ENCODE assay signal across 12 cellular contexts in the genomic region with DNA sequence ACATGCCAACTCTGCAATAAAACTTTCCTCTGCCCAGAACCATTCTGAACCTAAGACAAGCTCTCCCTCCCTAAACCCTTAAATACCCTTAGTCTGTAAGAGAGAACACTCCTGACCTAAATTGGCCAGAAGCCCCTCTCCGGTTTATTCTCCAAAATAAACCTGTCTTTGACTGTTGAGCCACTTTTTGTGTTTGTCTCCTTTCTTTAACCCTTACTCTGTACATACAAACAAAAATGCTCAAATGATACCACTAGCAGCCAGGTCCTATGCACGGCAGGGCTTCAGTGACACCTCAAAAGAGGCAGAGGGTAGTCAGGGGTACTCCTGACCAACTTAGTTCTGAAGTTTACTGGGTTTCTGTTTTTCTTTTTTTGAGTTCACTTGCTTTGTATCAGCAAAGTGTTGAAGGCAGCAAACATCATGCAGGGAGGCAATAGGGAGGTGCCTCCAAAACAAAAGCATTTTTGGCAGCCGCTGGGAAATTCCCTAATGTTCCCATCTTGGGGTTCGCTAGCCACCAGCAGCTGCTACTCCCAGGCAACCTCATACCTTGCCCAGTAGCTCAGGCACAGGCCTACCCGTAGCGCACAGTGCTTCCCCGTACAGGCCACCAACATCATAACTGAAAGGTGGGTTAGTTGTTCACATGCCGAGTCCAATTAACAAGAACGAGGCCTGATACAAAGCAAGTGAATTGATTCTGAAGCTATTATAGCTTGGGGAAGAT.
"Had no signal": no experiment of that assay in that cellular context is flagged by ENCODE, and none has a peak within 500 bp of the region (broad histone marks: within the 10 kb centered on the region; RNA-seq: fewer than 3 reads in every experiment).

No MANE protein-coding gene starts in this region.

- H3K27ac ChIP-seq: thyroid gland, vagina had no signal

- H3K4me3 ChIP-seq: thyroid gland, vagina had no signal

- DNase-seq: activated CD4-positive, alpha-beta T cell treated with anti-CD3 and anti-CD28 coated beads for 4 hours; activated CD8-positive, alpha-beta T cell treated with anti-CD3 and anti-CD28 coated beads for 36 hours; activated gamma-delta T cell; activated T-cell treated with anti-CD3 and anti-CD28 coated beads, Interleukin-2, amount 50 U/mL, for 4 hours; foreskin fibroblast; hypothalamus; mesenchymal stem cell; stimulated activated naive B cell treated with anti-CD40 and anti-IgM and Interleukin-4, amounts not matched to agents 10 μg/mL and 1 μg/mL and 100 μg/mL, for 72 hours; T-helper 17 cell; thyroid gland had no signal

- H3K9me3 Mint-ChIP-seq: activated CD8-positive, alpha-beta T cell treated with anti-CD3 and anti-CD28 coated beads for 36 hours; activated naive CD4-positive, alpha-beta T cell treated with anti-CD3 and anti-CD28 coated beads, Interleukin-2, amount 50 U/mL, for 72 hours; activated T-cell treated with anti-CD3 and anti-CD28 coated beads, Interleukin-2, amount 50 U/mL, for 4 hours; stimulated activated naive B cell treated with anti-CD40 and anti-IgM and Interleukin-4, amounts not matched to agents 10 μg/mL and 1 μg/mL and 100 μg/mL, for 72 hours had no signal

- H3K27me3 ChIP-seq: thyroid gland, vagina had no signal

- ATAC-seq: activated CD8-positive, alpha-beta T cell treated with anti-CD3 and anti-CD28 coated beads for 36 hours; activated naive CD4-positive, alpha-beta T cell treated with anti-CD3 and anti-CD28 coated beads, Interleukin-2, amount 50 U/mL, for 72 hours; activated T-cell treated with anti-CD3 and anti-CD28 coated beads, Interleukin-2, amount 50 U/mL, for 4 hours; stimulated activated naive B cell treated with anti-CD40 and anti-IgM and Interleukin-4, amounts not matched to agents 10 μg/mL and 1 μg/mL and 100 μg/mL, for 72 hours; T-helper 17 cell had no signal

- H3K27ac Mint-ChIP-seq: activated CD8-positive, alpha-beta T cell treated with anti-CD3 and anti-CD28 coated beads for 36 hours; activated naive CD4-positive, alpha-beta T cell treated with anti-CD3 and anti-CD28 coated beads, Interleukin-2, amount 50 U/mL, for 72 hours; stimulated activated naive B cell treated with anti-CD40 and anti-IgM and Interleukin-4, amounts not matched to agents 10 μg/mL and 1 μg/mL and 100 μg/mL, for 72 hours; T-helper 17 cell had no signal

- H3K4me3 Mint-ChIP-seq: activated CD8-positive, alpha-beta T cell treated with anti-CD3 and anti-CD28 coated beads for 36 hours; activated T-cell treated with anti-CD3 and anti-CD28 coated beads, Interleukin-2, amount 50 U/mL, for 4 hours; stimulated activated naive B cell treated with anti-CD40 and anti-IgM and Interleukin-4, amounts not matched to agents 10 μg/mL and 1 μg/mL and 100 μg/mL, for 72 hours; T-helper 17 cell had no signal

- H3K36me3 ChIP-seq: thyroid gland, vagina had no signal

- H3K9me3 ChIP-seq: thyroid gland, vagina had no signal

- H3K4me1 ChIP-seq: thyroid gland, vagina had no signal

- H3K36me3 Mint-ChIP-seq: activated naive CD4-positive, alpha-beta T cell treated with anti-CD3 and anti-CD28 coated beads, Interleukin-2, amount 50 U/mL, for 72 hours; stimulated activated naive B cell treated with anti-CD40 and anti-IgM and Interleukin-4, amounts not matched to agents 10 μg/mL and 1 μg/mL and 100 μg/mL, for 72 hours had no signal
